In the genomic region with DNA sequence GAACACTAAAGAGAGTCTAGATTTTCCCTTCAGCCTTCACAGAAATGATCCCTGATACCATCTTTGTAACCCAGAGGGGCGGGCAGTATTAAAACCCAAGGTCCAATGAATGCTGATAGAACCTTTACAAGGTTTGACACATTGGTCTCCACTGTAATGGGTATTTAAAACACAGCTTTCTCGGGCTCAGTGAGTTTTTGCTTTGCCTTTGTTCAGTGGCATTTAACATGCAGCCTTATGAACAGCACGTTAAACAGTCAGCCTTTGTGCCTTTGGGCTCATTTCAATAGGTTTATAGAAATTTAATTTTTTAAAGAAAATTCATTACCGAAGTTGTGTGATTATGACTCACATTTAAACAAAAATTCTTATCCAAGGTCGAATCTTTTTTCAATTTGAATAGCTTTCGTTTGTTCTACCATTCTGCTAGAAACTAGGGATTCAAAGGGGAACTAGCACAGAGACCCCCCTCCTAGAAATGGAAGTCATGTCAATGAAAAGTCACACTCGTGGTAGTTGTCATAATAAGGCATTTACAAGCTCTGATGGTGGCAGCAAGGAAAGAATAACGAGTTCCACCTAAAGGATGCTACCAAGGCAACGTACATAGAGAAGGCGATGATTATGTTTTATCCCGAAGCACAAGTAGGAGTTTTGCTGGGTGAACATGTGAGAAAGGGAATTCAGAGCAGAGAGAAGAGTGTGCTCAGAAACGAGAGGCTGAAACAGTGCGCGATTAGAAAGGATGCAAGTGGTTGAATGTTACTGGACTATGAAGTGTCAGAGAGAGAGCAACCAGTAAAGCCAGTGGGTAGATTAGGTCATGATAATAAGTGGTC, we compare ENCODE assay signal across 12 cellular contexts.
"Had no signal": no experiment of that assay in that cellular context is flagged by ENCODE, and none has a peak within 500 bp of the region (broad histone marks: within the 10 kb centered on the region; RNA-seq: fewer than 3 reads in every experiment).

No MANE protein-coding gene starts in this region.

- FAIRE-seq: endometrium had no signal

- H3K9me3 ChIP-seq: ovary had no signal

- ATAC-seq: activated naive CD8-positive, alpha-beta T cell treated with anti-CD3 and anti-CD28 coated beads, Interleukin-2, amount 50 U/mL, for 24 hours; esophagus mucosa; stimulated activated naive B cell treated with anti-CD40 and anti-IgM and Interleukin-4, amounts not matched to agents 10 μg/mL and 1 μg/mL and 100 μg/mL, for 72 hours had no signal

- H3K27ac ChIP-seq: ovary had no signal

- H3K36me3 ChIP-seq: ovary had no signal

- H3K27me3 ChIP-seq: ovary had no signal

- H3K4me3 ChIP-seq: ovary had no signal

- DNase-seq: activated CD4-positive, alpha-beta T cell treated with anti-CD3 and anti-CD28 coated beads, Interleukin-2, amount 50 U/mL, for 48 hours; activated CD4-positive, CD25-positive, alpha-beta regulatory T cell treated with anti-CD3 and anti-CD28 coated beads, Interleukin-2, amount 50 U/mL, for 72 hours; activated naive CD4-positive, alpha-beta T cell treated with anti-CD3 and anti-CD28 coated beads for 36 hours; activated naive CD8-positive, alpha-beta T cell treated with anti-CD3 and anti-CD28 coated beads, Interleukin-2, amount 50 U/mL, for 24 hours; aorta; kidney glomerular epithelial cell; ovary; stimulated activated CD4-positive, alpha-beta T cell treated with anti-CD3 and anti-CD28 coated beads, Interleukin-4, amount 100 ng/mL, for 1 hour; stimulated activated naive B cell treated with anti-CD40 and anti-IgM and Interleukin-4, amounts not matched to agents 10 μg/mL and 1 μg/mL and 100 μg/mL, for 72 hours; trophoblast cell had no signal
